8 cellular contexts compared by ENCODE assay signal in genomic region chr15:65077981-65078352, GRCh38. TPM values are rescaled to one million over a fixed set of nuclear protein-coding genes. Genes with fewer than 3 reads are reported as not detected.
DNase-seq lines count a peak whose midpoint lies in the region; ATAC-seq and TF ChIP-seq lines count a peak whose summit lies in the region.

No MANE protein-coding gene starts in this region.

- intact Hi-C loops in activated CD4-positive, alpha-beta T cell treated with anti-CD3 and anti-CD28 coated beads for 36 hours (cut with DNase I, micrococcal nuclease), result loop anchor here (1.0 to 10.0 kb wide), 5 partner anchors 23 to 347 kb away; no protein-coding TSS in a partner anchor
- intact Hi-C loops in testis (cut with DNase I; ENCODE audit: low total_unique reads), result no loop called here

- POLR2A ChIA-PET in activated CD4-positive, alpha-beta T cell treated with anti-CD3 and anti-CD28 coated beads for 36 hours (lab: Charles Lee), result no interaction called here

- no peak overlapping the region for H3K27ac Mint-ChIP-seq in activated CD4-positive, alpha-beta T cell treated with anti-CD3 and anti-CD28 coated beads for 36 hours

- H3K4me3 ChIP-seq in GM12864 (ENCODE audit: low read depth, low read length), result no peak overlapping the region
- H3K4me3 ChIP-seq in mucosa of rectum (ENCODE audit: low read length in 2 of 2), result no peak overlapping the region
- H3K4me3 ChIP-seq in testis, result peak overlapping the region; percentile 39 to 56

- peak overlapping the region in 1 of 2 donors; percentile 59 for H3K9ac ChIP-seq in mucosa of rectum (ENCODE audit: low read depth in 1 of 2, low read length in 2 of 2)

- no peaks in the 10 kb centered on the region for H3K36me3 Mint-ChIP-seq in activated CD4-positive, alpha-beta T cell treated with anti-CD3 and anti-CD28 coated beads for 36 hours (ENCODE audit: low read depth)

- no peak for TF ChIP-seq POLR2A in testis (IDR thresholded peaks at IDR 0.05)

- DNase-seq in GM12864 (ENCODE audit: low read depth) (no peak), ecto neural progenitor cell (ENCODE audit: low spot score) (peak; percentile 80), testis (no peak), NCI-H1436 (lab: John Stamatoyannopoulos, UW) (no peak)
- peak; percentile 80 for DNase-seq in activated CD4-positive, alpha-beta T cell treated with anti-CD3 and anti-CD28 coated beads for 36 hours

- H3K27me3 Mint-ChIP-seq in activated CD4-positive, alpha-beta T cell treated with anti-CD3 and anti-CD28 coated beads for 36 hours, result peaks cover 25% of the 10 kb centered on the region

- H3K27ac ChIP-seq in mucosa of rectum (ENCODE audit: low read depth in 2 of 2, low read length in 2 of 2) (peak overlapping the region; percentile 1 to 31), testis (peak overlapping the region in 1 of 2 donors; percentile 43)

- peak; percentile 36 for TF ChIP-seq CTCF in GM12864 (IDR thresholded peaks at IDR 0.05; ENCODE audit: low read depth, low read length, missing control alignments)
- peak in 2 of 3 experiments; percentile 10 to 23 for TF ChIP-seq CTCF in testis (IDR thresholded peaks at IDR 0.05)

- H3K4me1 ChIP-seq in mucosa of rectum (ENCODE audit: control insufficient read depth in 2 of 2, insufficient read depth in 2 of 2, low read length in 2 of 2) (peaks cover 15 to 22% of the 10 kb centered on the region in 2 donors), testis (peaks cover 13% of the 10 kb centered on the region)

- peak; percentile 73 for ATAC-seq in activated CD4-positive, alpha-beta T cell treated with anti-CD3 and anti-CD28 coated beads for 36 hours
- no peak for ATAC-seq in GM18511 (IDR thresholded peaks at IDR 0.05; ENCODE audit: unreplicated experiment)
- ATAC-seq in HG03175 (IDR thresholded peaks at IDR 0.05; ENCODE audit: unreplicated experiment), result no peak

- peaks cover 18% of the 10 kb centered on the region for H3K4me1 Mint-ChIP-seq in activated CD4-positive, alpha-beta T cell treated with anti-CD3 and anti-CD28 coated beads for 36 hours

- no peaks in the 10 kb centered on the region for H3K27me3 ChIP-seq in mucosa of rectum (ENCODE audit: control insufficient read depth in 2 of 2, insufficient read depth in 2 of 2, low read length in 2 of 2)
- no peaks in the 10 kb centered on the region for H3K27me3 ChIP-seq in testis

- 27 to 52% methylated on average over 3 to 24 of the region's 24 CpGs for WGBS in testis, 2 donors

- H3K4me3 Mint-ChIP-seq in activated CD4-positive, alpha-beta T cell treated with anti-CD3 and anti-CD28 coated beads for 36 hours, result no peak overlapping the region

- no peaks in the 10 kb centered on the region for H3K36me3 ChIP-seq in mucosa of rectum (ENCODE audit: control insufficient read depth in 2 of 2, insufficient read depth in 2 of 2, low read length in 2 of 2)
- no peaks in the 10 kb centered on the region for H3K36me3 ChIP-seq in testis (ENCODE audit: low read depth, missing control alignments)

- CTCF ChIA-PET in activated CD4-positive, alpha-beta T cell treated with anti-CD3 and anti-CD28 coated beads for 36 hours (lab: Charles Lee), result interaction anchor here (0.7 to 2.2 kb wide), 10 partner anchors 8 to 314 kb away, joined by 3 to 14 read pairs (median 3); no protein-coding TSS in a partner anchor

- no peaks in the 10 kb centered on the region for H3K9me3 Mint-ChIP-seq in activated CD4-positive, alpha-beta T cell treated with anti-CD3 and anti-CD28 coated beads for 36 hours (ENCODE audit: low read depth)

- H3K9me3 ChIP-seq in mucosa of rectum (ENCODE audit: control insufficient read depth in 2 of 2, low read length in 2 of 2), result no peaks in the 10 kb centered on the region
- H3K9me3 ChIP-seq in testis, result no peaks in the 10 kb centered on the region

RNA-seq across cellular contexts. Expression of gene KBTBD13, which starts 1.4 kb away (rescaled TPM):
- total RNA-seq in activated CD4-positive, alpha-beta T cell treated with anti-CD3 and anti-CD28 coated beads for 36 hours, result not detected
- total RNA-seq in testis, result 1 to 10 TPM; 2.4 to 3.4 TPM
- polyA plus RNA-seq in testis (ENCODE audit: insufficient read depth, low read depth, low replicate concordance), result 1.2 TPM

RNA-seq across cellular contexts. Expression of gene RASL12, which starts 10.2 kb away (rescaled TPM):
- total RNA-seq in activated CD4-positive, alpha-beta T cell treated with anti-CD3 and anti-CD28 coated beads for 36 hours, result not detected
- 10 to 100 TPM; 64.7 to 75.2 TPM for total RNA-seq in testis
- polyA plus RNA-seq in testis (ENCODE audit: insufficient read depth, low read depth, low replicate concordance), result 43.9 TPM

RNA-seq across cellular contexts. Expression of gene SLC51B, which starts 32.8 kb away (rescaled TPM):
- not detected for total RNA-seq in activated CD4-positive, alpha-beta T cell treated with anti-CD3 and anti-CD28 coated beads for 36 hours
- 1 to 10 TPM; 1.1 to 3.8 TPM for total RNA-seq in testis
- 13.6 TPM for polyA plus RNA-seq in testis (ENCODE audit: insufficient read depth, low read depth, low replicate concordance)

RNA-seq across cellular contexts. Expression of gene UBAP1L, which starts 37.0 kb away (rescaled TPM):
- 1 to 10 TPM; 2.7 to 3.2 TPM for total RNA-seq in activated CD4-positive, alpha-beta T cell treated with anti-CD3 and anti-CD28 coated beads for 36 hours
- total RNA-seq in testis, result 10 to 100 TPM; 11.3 to 12.1 TPM
- 3.7 TPM for polyA plus RNA-seq in testis (ENCODE audit: insufficient read depth, low read depth, low replicate concordance)

RNA-seq across cellular contexts. Expression of gene MTFMT, which starts 48.5 kb away (rescaled TPM):
- total RNA-seq in activated CD4-positive, alpha-beta T cell treated with anti-CD3 and anti-CD28 coated beads for 36 hours, result 10 to 100 TPM; 19.0 to 19.9 TPM
- total RNA-seq in testis, result 10 to 100 TPM; 33.9 to 34.4 TPM
- polyA plus RNA-seq in testis (ENCODE audit: insufficient read depth, low read depth, low replicate concordance), result 12.1 TPM

Comparison
In these comparisons a context has a peak if more than half of its experiments do, and no peak if none do; other contexts are left out.
1. DNase-seq: peak in activated CD4-positive, alpha-beta T cell treated with anti-CD3 and anti-CD28 coated beads for 36 hours (single experiment) and ecto neural progenitor cell (single experiment); none in GM12864 (single experiment), testis (single experiment) and NCI-H1436 (single experiment).
2. H3K4me3 ChIP-seq: peak in testis (2 of 2); none in GM12864 (single experiment) and mucosa of rectum (0 of 2).
3. RNA of gene RASL12, which starts 10.2 kb away (total RNA-seq): 64.7 to 75.2 TPM in testis; not detected in activated CD4-positive, alpha-beta T cell treated with anti-CD3 and anti-CD28 coated beads for 36 hours; every median in the first group is over 10 times any median in the second.